Comparison of ENCODE assay signal across 8 cellular contexts in the genomic region with DNA sequence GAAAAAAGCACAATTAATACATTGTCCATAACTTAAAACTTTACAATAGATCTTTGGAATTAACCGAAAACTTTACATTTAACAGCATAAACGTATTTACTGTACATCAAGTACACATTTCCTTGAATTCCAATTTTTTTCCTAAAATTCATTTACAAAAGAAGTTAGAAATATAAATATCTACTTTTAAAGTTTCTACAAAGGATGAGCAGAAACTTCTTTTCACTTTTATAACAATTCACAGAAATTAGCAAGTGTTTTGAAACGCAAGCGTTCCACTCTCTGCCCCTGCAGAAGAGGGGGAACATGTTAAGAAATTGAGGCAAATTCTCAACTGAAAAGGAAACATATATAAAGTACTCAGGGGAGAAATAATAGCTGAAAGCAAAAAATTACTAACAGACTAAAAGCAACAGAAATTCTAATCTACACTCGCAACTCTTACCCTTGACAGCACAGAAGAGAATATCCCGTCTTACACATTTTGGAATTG. TPM values are rescaled to one million over a fixed set of nuclear protein-coding genes. Genes with fewer than 3 reads are reported as not detected.
DNase-seq lines count a peak whose midpoint lies in the region; ATAC-seq and TF ChIP-seq lines count a peak whose summit lies in the region.

No MANE protein-coding gene starts in this region.

- DNase-seq in caudate nucleus (lab: John Stamatoyannopoulos, UW) = no peak
- DNase-seq in HCEC 1CT = no peak
- DNase-seq in AG08395 (ENCODE audit: low spot score) = no peak

- H3K9me3 ChIP-seq in HUES64 (ENCODE audit: insufficient read depth, low read depth, low read length) = peaks cover 10% of the 10 kb centered on the region; the same call in 1 of the 2 replicates
- no peaks in the 10 kb centered on the region for H3K9me3 ChIP-seq in mucosa of rectum (ENCODE audit: control insufficient read depth in 2 of 2, low read length in 2 of 2)

- H3K4me1 ChIP-seq in HUES64 (ENCODE audit: insufficient read depth, low read length) (peaks cover 35% of the 10 kb centered on the region), mucosa of rectum (ENCODE audit: control insufficient read depth in 2 of 2, insufficient read depth in 2 of 2, low read length in 2 of 2) (peaks cover 23 to 42% of the 10 kb centered on the region in 2 donors)

- TF ChIP-seq CTCF in 22Rv1 (IDR thresholded peaks at IDR 0.05) = no peak

- WGBS in HUES64 = 20% methylated on average over 6 of the region's 6 CpGs

- H3K27me3 ChIP-seq in HUES64 (ENCODE audit: insufficient read depth, low read length) = no peaks in the 10 kb centered on the region
- no peaks in the 10 kb centered on the region for H3K27me3 ChIP-seq in mucosa of rectum (ENCODE audit: control insufficient read depth in 2 of 2, insufficient read depth in 2 of 2, low read length in 2 of 2)

- peaks cover 9% of the 10 kb centered on the region for H3K36me3 ChIP-seq in HUES64 (ENCODE audit: insufficient read depth, low read length)
- peaks cover 0 to 2% of the 10 kb centered on the region in 2 donors for H3K36me3 ChIP-seq in mucosa of rectum (ENCODE audit: control insufficient read depth in 2 of 2, insufficient read depth in 2 of 2, low read length in 2 of 2)

- H3K27ac ChIP-seq in 22Rv1 (peak overlapping the region; percentile 90), HUES64 (ENCODE audit: low read depth, low read length) (peak overlapping the region; percentile 97), caudate nucleus (ENCODE audit: low read depth, low read length) (peak overlapping the region; percentile 98), mucosa of rectum (ENCODE audit: low read depth in 2 of 2, low read length in 2 of 2) (peak overlapping the region; percentile 99 to 100)

- ATAC-seq in GM21381 (IDR thresholded peaks at IDR 0.05; ENCODE audit: unreplicated experiment) (no peak), GM21423 (IDR thresholded peaks at IDR 0.05; ENCODE audit: unreplicated experiment) (no peak)

- H3K9ac ChIP-seq in HUES64 (ENCODE audit: low read depth, low read length) (peak overlapping the region; percentile 93), mucosa of rectum (ENCODE audit: low read depth in 1 of 2, low read length in 2 of 2) (peak overlapping the region; percentile 78 to 100)

- H3K4me3 ChIP-seq in HUES64 (ENCODE audit: low read length) = peak overlapping the region; percentile 84
- H3K4me3 ChIP-seq in mucosa of rectum (ENCODE audit: low read length in 2 of 2) = peak overlapping the region; percentile 89 to 90

RNA-seq across cellular contexts. Expression of a gene that starts 1.5 kb away (rescaled TPM):
- 23.9 TPM for polyA plus RNA-seq in HUES64 (2013, experiment 1 of 2)
- 26.2 TPM for polyA plus RNA-seq in HUES64 (2013, experiment 2 of 2)

RNA-seq across cellular contexts. Expression of a gene that starts 50.4 kb away (rescaled TPM):
- polyA plus RNA-seq in HUES64 (2013, experiment 1 of 2) = 296 TPM
- polyA plus RNA-seq in HUES64 (2013, experiment 2 of 2) = 344 TPM
